In genomic region chr5:2701592-2701991, GRCh38 we compare ENCODE assay signal across 1 cellular context.
TF ChIP-seq lines count a peak whose summit lies in the region.

No MANE protein-coding gene starts in this region.

TF ChIP-seq in SK-N-SH treated with all-trans-retinoic acid at 6 μM for 48 hours, 23 proteins besides CTCF, POLR2A, EP300 and RAD21 (continued from another document):
- no peak for TF ChIP-seq CSRNP3 (CRISPR knock-in tag; IDR thresholded peaks at IDR 0.05)
- no peak for TF ChIP-seq TCF4 (CRISPR knock-in tag; IDR thresholded peaks at IDR 0.05; ENCODE audit: borderline replicate concordance)
TF ChIP-seq in SK-N-SH treated with all-trans-retinoic acid at 6 μM for 48 hours: peak in this region for 0.
